Comparison of ENCODE assay signal across 8 cellular contexts in the genomic region with DNA sequence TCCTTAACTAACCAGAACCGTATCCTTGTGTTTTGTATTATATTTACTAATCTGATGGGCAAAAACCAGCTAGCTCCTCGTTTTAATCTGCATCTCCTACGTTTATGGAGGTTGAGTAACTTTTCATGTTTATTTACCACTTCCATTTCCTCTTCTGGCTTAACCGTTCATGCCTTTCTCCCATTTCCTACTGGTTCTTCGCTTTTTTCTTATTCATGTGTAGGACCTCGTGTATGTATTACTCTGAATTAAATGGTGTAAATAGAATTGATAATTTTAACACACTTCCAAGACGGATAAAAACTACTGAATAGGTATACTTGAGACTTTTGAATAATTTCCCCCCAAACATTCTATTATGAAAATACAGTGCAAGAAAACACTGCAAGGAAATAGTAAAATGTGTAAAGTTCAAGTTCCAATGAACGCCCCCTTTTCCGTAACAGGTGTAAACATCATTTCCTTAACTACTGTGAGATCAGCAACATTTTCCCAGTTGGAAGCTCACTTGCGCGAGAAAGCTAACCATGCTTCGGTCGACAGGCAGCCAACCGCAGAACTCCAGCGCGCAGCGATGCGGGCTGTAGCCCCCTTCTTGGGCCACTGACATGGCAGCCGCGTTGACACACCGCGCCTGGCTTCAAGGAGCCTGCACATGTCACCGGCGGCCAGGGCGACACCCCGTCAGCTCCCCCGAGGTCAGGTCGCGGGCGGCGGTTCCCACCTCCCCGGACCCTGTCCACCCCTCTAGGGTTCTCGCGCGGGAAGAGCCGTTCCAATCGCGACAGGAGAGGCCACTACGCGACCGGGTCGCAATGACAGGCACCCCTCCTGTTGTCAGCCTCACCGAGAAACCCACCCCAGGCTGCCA. TPM values are rescaled to one million over a fixed set of nuclear protein-coding genes. Genes with fewer than 3 reads are reported as not detected.
DNase-seq lines count a peak whose midpoint lies in the region; ATAC-seq, FAIRE-seq and TF ChIP-seq lines count a peak whose summit lies in the region.

No MANE protein-coding gene starts in this region.

- peaks cover 8% of the 10 kb centered on the region for H3K36me3 Mint-ChIP-seq in activated CD4-positive, alpha-beta T cell treated with anti-CD3 and anti-CD28 coated beads, Interleukin-2, amount 10 ng/mL, durations not matched to agents 24 days and 14 days (ENCODE audit: low read depth)
- no peaks in the 10 kb centered on the region for H3K36me3 Mint-ChIP-seq in stimulated activated naive B cell treated with anti-CD40 and anti-IgM and Interleukin-4, amounts not matched to agents 10 μg/mL and 1 μg/mL and 100 μg/mL, for 72 hours

- ATAC-seq in HG02571 (IDR thresholded peaks at IDR 0.05; ENCODE audit: unreplicated experiment) (peak; percentile 11), mucosa of descending colon (peak; percentile 31)
- peak; percentile 10 to 11 for ATAC-seq in stimulated activated naive B cell treated with anti-CD40 and anti-IgM and Interleukin-4, amounts not matched to agents 10 μg/mL and 1 μg/mL and 100 μg/mL, for 72 hours (replicated peaks)

- TF ChIP-seq CTCF in GM10266 (IDR thresholded peaks at IDR 0.05; ENCODE audit: control insufficient read depth, insufficient read depth, low read depth, missing control alignments) (no peak), endothelial cell of umbilical vein (IDR thresholded peaks at IDR 0.05; ENCODE audit: extremely low read depth in 1 of 2, insufficient read depth in 1 of 2, low read depth in 1 of 2, low read length in 2 of 2) (no peak), mucosa of descending colon (IDR thresholded peaks at IDR 0.05) (no peak)

- H3K36me3 ChIP-seq in endothelial cell of umbilical vein (ENCODE audit: control insufficient read depth in 2 of 2, extremely low read depth in 1 of 2, insufficient read depth in 2 of 2, low read length in 2 of 2) (no peaks in the 10 kb centered on the region), mucosa of descending colon (ENCODE audit: low read depth) (no peaks in the 10 kb centered on the region)

- peak overlapping the region; percentile 88 for H3K4me2 ChIP-seq in endothelial cell of umbilical vein (ENCODE audit: insufficient read depth, low read length)

- peak overlapping the region; percentile 26 for H2AFZ ChIP-seq in endothelial cell of umbilical vein (ENCODE audit: low read depth, low read length)

- no peaks in the 10 kb centered on the region for H3K9me1 ChIP-seq in endothelial cell of umbilical vein (replicated peaks; ENCODE audit: control insufficient read depth, extremely low read depth, insufficient read depth, low read length)

- H3K4me3 Mint-ChIP-seq in activated CD4-positive, alpha-beta T cell treated with anti-CD3 and anti-CD28 coated beads, Interleukin-2, amount 10 ng/mL, durations not matched to agents 24 days and 14 days, result peak overlapping the region; percentile 98
- peak overlapping the region; percentile 91 to 98 for H3K4me3 Mint-ChIP-seq in stimulated activated naive B cell treated with anti-CD40 and anti-IgM and Interleukin-4, amounts not matched to agents 10 μg/mL and 1 μg/mL and 100 μg/mL, for 72 hours

- peaks cover 0 to 3% of the 10 kb centered on the region in 2 experiments for H3K27me3 ChIP-seq in endothelial cell of umbilical vein (ENCODE audit: control insufficient read depth in 2 of 2, insufficient read depth in 2 of 2, low read length in 2 of 2)

- peaks cover 13% of the 10 kb centered on the region for H3K79me2 ChIP-seq in endothelial cell of umbilical vein (ENCODE audit: control insufficient read depth, insufficient read depth, low read length)

- dilution Hi-C loops in endothelial cell of umbilical vein (cut with MboI; ENCODE audit: extremely low pct_ligation_motif_present, low sequenced_read_pairs), result no loop called here

- peaks cover 16% of the 10 kb centered on the region for H3K4me1 ChIP-seq in endothelial cell of umbilical vein (ENCODE audit: control insufficient read depth, extremely low read depth, insufficient read depth, low read length)
- H3K4me1 ChIP-seq in mucosa of descending colon (ENCODE audit: low read depth), result peaks cover 10% of the 10 kb centered on the region

- TSS peak; percentile 64 for BruUV-seq in endothelial cell of umbilical vein (replicated peaks; lab: Mats Ljungman, UMichigan)

- peak overlapping the region; percentile 76 for H3K27ac ChIP-seq in endothelial cell of umbilical vein (ENCODE audit: insufficient read depth, low read depth, low read length)

- intact Hi-C loops in activated CD4-positive, alpha-beta T cell treated with anti-CD3 and anti-CD28 coated beads, Interleukin-2, amount 10 ng/mL, durations not matched to agents 24 days and 14 days (cut with micrococcal nuclease), result loop anchor here (1.0 to 10.0 kb wide), 7 partner anchors 11 to 1279 kb away; partner anchors contain the start of genes ARPC5, RNF2 and SMG7
- intact Hi-C loops in endothelial cell of umbilical vein (cut with micrococcal nuclease) (loop anchor here (2.0 kb wide), 1 partner anchor 51 kb away; no protein-coding TSS in a partner anchor), mucosa of descending colon (cut with DNase I, micrococcal nuclease) (no loop called here)

- peak overlapping the region; percentile 96 for H3K27ac Mint-ChIP-seq in activated CD4-positive, alpha-beta T cell treated with anti-CD3 and anti-CD28 coated beads, Interleukin-2, amount 10 ng/mL, durations not matched to agents 24 days and 14 days
- peak overlapping the region; percentile 97 for H3K27ac Mint-ChIP-seq in stimulated activated naive B cell treated with anti-CD40 and anti-IgM and Interleukin-4, amounts not matched to agents 10 μg/mL and 1 μg/mL and 100 μg/mL, for 72 hours

- H3K4me3 ChIP-seq in endothelial cell of umbilical vein (replicated peaks in 1 of 3; ENCODE audit: insufficient read depth in 1 of 3, low read depth in 1 of 3, low read length in 3 of 3) (peak overlapping the region; percentile 46 to 81 (median 76)), mucosa of descending colon (peak overlapping the region; percentile 92)

- H3K9me3 Mint-ChIP-seq in activated CD4-positive, alpha-beta T cell treated with anti-CD3 and anti-CD28 coated beads, Interleukin-2, amount 10 ng/mL, durations not matched to agents 24 days and 14 days, result no peaks in the 10 kb centered on the region
- H3K9me3 Mint-ChIP-seq in stimulated activated naive B cell treated with anti-CD40 and anti-IgM and Interleukin-4, amounts not matched to agents 10 μg/mL and 1 μg/mL and 100 μg/mL, for 72 hours, result no peaks in the 10 kb centered on the region

- DNase-seq in GM10266 (ENCODE audit: extremely low spot score), result peak; percentile 28
- peak; percentile 39 for DNase-seq in NCI-H1105 treated with DMSO at 0.1 percent for 48 hours (lab: John Stamatoyannopoulos, UW)
- DNase-seq in activated CD4-positive, alpha-beta T cell treated with anti-CD3 and anti-CD28 coated beads, Interleukin-2, amount 10 ng/mL, durations not matched to agents 24 days and 14 days, result peak; percentile 84
- DNase-seq in endothelial cell of umbilical vein (ENCODE audit: low read depth, low spot score), result peak; percentile 81
- peak; percentile 50 to 80 (median 75) for DNase-seq in mucosa of descending colon
- DNase-seq in stimulated activated naive B cell treated with anti-CD40 and anti-IgM and Interleukin-4, amounts not matched to agents 10 μg/mL and 1 μg/mL and 100 μg/mL, for 72 hours, result no peak
- DNase-seq in RCC 7860 (ENCODE audit: low spot score), result no peak

- TF ChIP-seq POLR2A in endothelial cell of umbilical vein (IDR thresholded peaks at IDR 0.05; ENCODE audit: low read depth, low read length), result no peak

- CTCF ChIA-PET in endothelial cell of umbilical vein (lab: Charles Lee), result interaction anchor here (0.6 to 3.0 kb wide), 9 partner anchors 13 to 981 kb away, joined by 3 to 16 read pairs (median 4); partner anchors contain the start of gene HMCN1

- no peaks in the 10 kb centered on the region for H3K9me3 ChIP-seq in endothelial cell of umbilical vein (replicated peaks; ENCODE audit: control insufficient read depth, insufficient read depth, low read length)
- H3K9me3 ChIP-seq in mucosa of descending colon, result no peaks in the 10 kb centered on the region

- POLR2A ChIA-PET in endothelial cell of umbilical vein (lab: Charles Lee), result no interaction called here

- no peaks in the 10 kb centered on the region for H4K20me1 ChIP-seq in endothelial cell of umbilical vein (replicated peaks; ENCODE audit: control insufficient read depth, extremely low read depth, insufficient read depth, low read length)

- peaks cover 24% of the 10 kb centered on the region for H3K4me1 Mint-ChIP-seq in activated CD4-positive, alpha-beta T cell treated with anti-CD3 and anti-CD28 coated beads, Interleukin-2, amount 10 ng/mL, durations not matched to agents 24 days and 14 days
- H3K4me1 Mint-ChIP-seq in stimulated activated naive B cell treated with anti-CD40 and anti-IgM and Interleukin-4, amounts not matched to agents 10 μg/mL and 1 μg/mL and 100 μg/mL, for 72 hours, result peaks cover 8 to 24% of the 10 kb centered on the region in 2 donors

- FAIRE-seq in endothelial cell of umbilical vein (lab: Jason Lieb, UNC) (no peak), RCC 7860 (lab: Jason Lieb, UNC) (no peak)

- peaks cover 7% of the 10 kb centered on the region for H3K27me3 Mint-ChIP-seq in activated CD4-positive, alpha-beta T cell treated with anti-CD3 and anti-CD28 coated beads, Interleukin-2, amount 10 ng/mL, durations not matched to agents 24 days and 14 days
- peaks cover 5 to 11% of the 10 kb centered on the region in 2 donors for H3K27me3 Mint-ChIP-seq in stimulated activated naive B cell treated with anti-CD40 and anti-IgM and Interleukin-4, amounts not matched to agents 10 μg/mL and 1 μg/mL and 100 μg/mL, for 72 hours

- peak overlapping the region; percentile 79 for H3K9ac ChIP-seq in endothelial cell of umbilical vein (replicated peaks; ENCODE audit: extremely low read depth, insufficient read depth, low read length)

TF ChIP-seq in endothelial cell of umbilical vein, 7 proteins besides CTCF, POLR2A, EP300 and RAD21 (continues in another document):
- TF ChIP-seq GATA2 (IDR thresholded peaks at IDR 0.05; ENCODE audit: insufficient read depth, insufficient read length, low read depth, low read length) (no peak), MAX (IDR thresholded peaks at IDR 0.05; ENCODE audit: insufficient read depth, insufficient read length) (no peak)

RNA-seq across cellular contexts. Expression of gene EDEM3, which starts 0.8 kb away (rescaled TPM):
- total RNA-seq in activated CD4-positive, alpha-beta T cell treated with anti-CD3 and anti-CD28 coated beads, Interleukin-2, amount 10 ng/mL, durations not matched to agents 24 days and 14 days, result 23.6 and 28.3 TPM in 2 replicates
- 26.3 and 33.5 TPM in 2 replicates for total RNA-seq in endothelial cell of umbilical vein
- 3.4 and 6.6 TPM in 2 replicates for polyA plus RNA-seq in endothelial cell of umbilical vein
- polyA plus RNA-seq in endothelial cell of umbilical vein (2011; cell fraction: cytosol; rRNA removed), result 7.4 and 9.0 TPM in 2 replicates
- polyA plus RNA-seq in endothelial cell of umbilical vein (2011; cell fraction: nucleus; rRNA removed), result 19.9 and 20.9 TPM in 2 replicates
- 18.1 and 20.7 TPM in 2 replicates for polyA plus RNA-seq in endothelial cell of umbilical vein (2012)
- 75.1 and 76.4 TPM in 2 replicates for polyA minus RNA-seq in endothelial cell of umbilical vein
- polyA minus RNA-seq in endothelial cell of umbilical vein (2011; cell fraction: cytosol; rRNA and poly(A)+ RNA removed), result 23.1 TPM
- 16.1 and 20.5 TPM in 2 replicates for polyA minus RNA-seq in endothelial cell of umbilical vein (2011; cell fraction: nucleus; rRNA and poly(A)+ RNA removed)
- total RNA-seq in mucosa of descending colon, result 10 to 100 TPM; 32.1 to 66.3 (median 66.0) TPM

Comparison
In these comparisons a context has a peak if more than half of its experiments do, and no peak if none do; other contexts are left out.
1. DNase-seq: peak in GM10266 (single experiment), NCI-H1105 treated with DMSO at 0.1 percent for 48 hours (single experiment), activated CD4-positive, alpha-beta T cell treated with anti-CD3 and anti-CD28 coated beads, Interleukin-2, amount 10 ng/mL, durations not matched to agents 24 days and 14 days (single experiment), endothelial cell of umbilical vein (single experiment) and mucosa of descending colon (3 of 3); none in stimulated activated naive B cell treated with anti-CD40 and anti-IgM and Interleukin-4, amounts not matched to agents 10 μg/mL and 1 μg/mL and 100 μg/mL, for 72 hours (single experiment) and RCC 7860 (single experiment).
2. intact Hi-C loops: an anchor here in activated CD4-positive, alpha-beta T cell treated with anti-CD3 and anti-CD28 coated beads, Interleukin-2, amount 10 ng/mL, durations not matched to agents 24 days and 14 days (1.0 to 10.0 kb wide) and endothelial cell of umbilical vein (2.0 kb wide); none called in mucosa of descending colon.
3. Peak in every context shown above with its lines, with median percentiles within 50 percentile points of each other: ATAC-seq.